1 cellular context compared by ENCODE assay signal in the genomic region with DNA sequence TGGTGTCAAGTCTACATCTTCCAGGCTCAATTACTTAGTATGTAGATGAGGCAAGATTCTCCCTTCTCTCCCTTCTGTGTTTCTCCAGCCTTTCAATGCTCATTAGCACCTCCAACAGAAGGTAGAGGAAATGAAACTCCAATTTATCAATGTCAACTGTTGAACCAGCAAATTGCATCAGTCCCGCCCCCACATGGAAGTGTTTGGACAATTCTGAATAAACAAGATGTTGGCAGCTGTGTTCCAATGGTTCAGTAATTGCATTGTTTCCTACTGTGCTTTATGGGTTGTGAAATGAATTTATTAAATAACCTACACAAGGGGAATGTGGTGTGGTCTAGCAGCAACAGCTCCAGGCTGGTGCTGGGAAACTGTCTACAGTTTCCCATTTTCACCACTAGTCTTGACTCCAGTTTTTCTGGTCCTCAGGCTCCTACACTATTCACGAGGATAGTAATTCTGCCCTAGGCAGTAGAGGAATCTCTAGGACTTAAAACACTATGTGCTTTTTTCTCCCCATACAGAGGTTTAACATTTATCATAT.
A peak's percentile ranks its signal among the peaks of the same experiment; 100 is the strongest.
TF ChIP-seq lines count a peak whose summit lies in the region.

No MANE protein-coding gene starts in this region.

TF ChIP-seq in GM12878, 131 proteins besides CTCF, POLR2A, EP300 and RAD21 (continued from another document and continues in another):
- TF ChIP-seq, protein P1, sequence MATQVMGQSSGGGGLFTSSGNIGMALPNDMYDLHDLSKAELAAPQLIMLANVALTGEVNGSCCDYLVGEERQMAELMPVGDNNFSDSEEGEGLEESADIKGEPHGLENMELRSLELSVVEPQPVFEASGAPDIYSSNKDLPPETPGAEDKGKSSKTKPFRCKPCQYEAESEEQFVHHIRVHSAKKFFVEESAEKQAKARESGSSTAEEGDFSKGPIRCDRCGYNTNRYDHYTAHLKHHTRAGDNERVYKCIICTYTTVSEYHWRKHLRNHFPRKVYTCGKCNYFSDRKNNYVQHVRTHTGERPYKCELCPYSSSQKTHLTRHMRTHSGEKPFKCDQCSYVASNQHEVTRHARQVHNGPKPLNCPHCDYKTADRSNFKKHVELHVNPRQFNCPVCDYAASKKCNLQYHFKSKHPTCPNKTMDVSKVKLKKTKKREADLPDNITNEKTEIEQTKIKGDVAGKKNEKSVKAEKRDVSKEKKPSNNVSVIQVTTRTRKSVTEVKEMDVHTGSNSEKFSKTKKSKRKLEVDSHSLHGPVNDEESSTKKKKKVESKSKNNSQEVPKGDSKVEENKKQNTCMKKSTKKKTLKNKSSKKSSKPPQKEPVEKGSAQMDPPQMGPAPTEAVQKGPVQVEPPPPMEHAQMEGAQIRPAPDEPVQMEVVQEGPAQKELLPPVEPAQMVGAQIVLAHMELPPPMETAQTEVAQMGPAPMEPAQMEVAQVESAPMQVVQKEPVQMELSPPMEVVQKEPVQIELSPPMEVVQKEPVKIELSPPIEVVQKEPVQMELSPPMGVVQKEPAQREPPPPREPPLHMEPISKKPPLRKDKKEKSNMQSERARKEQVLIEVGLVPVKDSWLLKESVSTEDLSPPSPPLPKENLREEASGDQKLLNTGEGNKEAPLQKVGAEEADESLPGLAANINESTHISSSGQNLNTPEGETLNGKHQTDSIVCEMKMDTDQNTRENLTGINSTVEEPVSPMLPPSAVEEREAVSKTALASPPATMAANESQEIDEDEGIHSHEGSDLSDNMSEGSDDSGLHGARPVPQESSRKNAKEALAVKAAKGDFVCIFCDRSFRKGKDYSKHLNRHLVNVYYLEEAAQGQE (IDR thresholded peaks at IDR 0.05; ENCODE audit: low read depth, low read length): no peak
- TF ChIP-seq ZNF622 (IDR thresholded peaks at IDR 0.05) (no peak), SPI1 (IDR thresholded peaks at IDR 0.05; ENCODE audit: borderline replicate concordance, insufficient read depth, low read depth, low read length) (peak; percentile 98), ATF7 (IDR thresholded peaks at IDR 0.05; ENCODE audit: low read depth) (peak; percentile 96), WRNIP1 (IDR thresholded peaks at IDR 0.05; ENCODE audit: borderline replicate concordance, low read depth, low read length) (no peak), POU2F2 (IDR thresholded peaks at IDR 0.05; ENCODE audit: borderline replicate concordance, low read depth, low read length) (peak; percentile 38; the same call in 1 of the 3 replicates), TCF3 (IDR thresholded peaks at IDR 0.05; ENCODE audit: borderline replicate concordance, insufficient read depth, low read depth, low read length) (no peak), NKRF (conservative IDR thresholded peaks at IDR 0.05) (peak; percentile 36; the same call in 1 of the 2 replicates), PML (IDR thresholded peaks at IDR 0.05; ENCODE audit: low read length) (no peak), ATF3 (IDR thresholded peaks at IDR 0.05; ENCODE audit: borderline replicate concordance, extremely low read depth, low read depth, low read length) (no peak), CHD2 (IDR thresholded peaks at IDR 0.05; ENCODE audit: borderline replicate concordance, low read depth, low read length) (peak; percentile 76; the same call in 1 of the 2 replicates), MXI1 (IDR thresholded peaks at IDR 0.05; ENCODE audit: low read depth, low read length) (peak; percentile 41; the same call in 1 of the 2 replicates), ZNF24 (IDR thresholded peaks at IDR 0.05) (peak; percentile 40), CBX5 (IDR thresholded peaks at IDR 0.05; ENCODE audit: low read depth) (0 out of 2 replicates have a peak, but pooled peaks have one; percentile 62), RELB (IDR thresholded peaks at IDR 0.05; ENCODE audit: low read depth) (peak; percentile 94), NFYA (IDR thresholded peaks at IDR 0.05; ENCODE audit: borderline replicate concordance, low read depth, low read length) (no peak), ZNF687 (IDR thresholded peaks at IDR 0.05) (peak; percentile 49; the same call in 1 of the 2 replicates), ZNF274 (IDR thresholded peaks at IDR 0.05; ENCODE audit: insufficient read depth, insufficient read length) (no peak), TAF1 (IDR thresholded peaks at IDR 0.05; ENCODE audit: borderline replicate concordance, low read depth, low read length) (no peak), PAX5 (IDR thresholded peaks at IDR 0.05; ENCODE audit: borderline replicate concordance, low read depth, low read length) (peak; percentile 49; the same call in 1 of the 2 replicates), CEBPZ (IDR thresholded peaks at IDR 0.05; ENCODE audit: low read depth, low read length) (no peak), JUNB (IDR thresholded peaks at IDR 0.05) (no peak), BRCA1 (IDR thresholded peaks at IDR 0.05; ENCODE audit: low read depth, low read length) (no peak), MYB (IDR thresholded peaks at IDR 0.05; ENCODE audit: borderline replicate concordance, low read depth, low read length) (peak; percentile 83; the same call in 1 of the 2 replicates), ZNF384 (IDR thresholded peaks at IDR 0.05; ENCODE audit: borderline replicate concordance, low read depth, low read length) (no peak), MTA2 (IDR thresholded peaks at IDR 0.05; ENCODE audit: low read depth) (peak; percentile 100), JUND (IDR thresholded peaks at IDR 0.05; ENCODE audit: low read depth, low read length) (no peak)
- TF ChIP-seq, protein P2, sequence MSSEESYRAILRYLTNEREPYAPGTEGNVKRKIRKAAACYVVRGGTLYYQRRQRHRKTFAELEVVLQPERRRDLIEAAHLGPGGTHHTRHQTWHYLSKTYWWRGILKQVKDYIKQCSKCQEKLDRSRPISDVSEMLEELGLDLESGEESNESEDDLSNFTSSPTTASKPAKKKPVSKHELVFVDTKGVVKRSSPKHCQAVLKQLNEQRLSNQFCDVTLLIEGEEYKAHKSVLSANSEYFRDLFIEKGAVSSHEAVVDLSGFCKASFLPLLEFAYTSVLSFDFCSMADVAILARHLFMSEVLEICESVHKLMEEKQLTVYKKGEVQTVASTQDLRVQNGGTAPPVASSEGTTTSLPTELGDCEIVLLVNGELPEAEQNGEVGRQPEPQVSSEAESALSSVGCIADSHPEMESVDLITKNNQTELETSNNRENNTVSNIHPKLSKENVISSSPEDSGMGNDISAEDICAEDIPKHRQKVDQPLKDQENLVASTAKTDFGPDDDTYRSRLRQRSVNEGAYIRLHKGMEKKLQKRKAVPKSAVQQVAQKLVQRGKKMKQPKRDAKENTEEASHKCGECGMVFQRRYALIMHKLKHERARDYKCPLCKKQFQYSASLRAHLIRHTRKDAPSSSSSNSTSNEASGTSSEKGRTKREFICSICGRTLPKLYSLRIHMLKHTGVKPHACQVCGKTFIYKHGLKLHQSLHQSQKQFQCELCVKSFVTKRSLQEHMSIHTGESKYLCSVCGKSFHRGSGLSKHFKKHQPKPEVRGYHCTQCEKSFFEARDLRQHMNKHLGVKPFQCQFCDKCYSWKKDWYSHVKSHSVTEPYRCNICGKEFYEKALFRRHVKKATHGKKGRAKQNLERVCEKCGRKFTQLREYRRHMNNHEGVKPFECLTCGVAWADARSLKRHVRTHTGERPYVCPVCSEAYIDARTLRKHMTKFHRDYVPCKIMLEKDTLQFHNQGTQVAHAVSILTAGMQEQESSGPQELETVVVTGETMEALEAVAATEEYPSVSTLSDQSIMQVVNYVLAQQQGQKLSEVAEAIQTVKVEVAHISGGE (CRISPR knock-in tag; IDR thresholded peaks at IDR 0.05): no peak
- TF ChIP-seq, protein P3, sequence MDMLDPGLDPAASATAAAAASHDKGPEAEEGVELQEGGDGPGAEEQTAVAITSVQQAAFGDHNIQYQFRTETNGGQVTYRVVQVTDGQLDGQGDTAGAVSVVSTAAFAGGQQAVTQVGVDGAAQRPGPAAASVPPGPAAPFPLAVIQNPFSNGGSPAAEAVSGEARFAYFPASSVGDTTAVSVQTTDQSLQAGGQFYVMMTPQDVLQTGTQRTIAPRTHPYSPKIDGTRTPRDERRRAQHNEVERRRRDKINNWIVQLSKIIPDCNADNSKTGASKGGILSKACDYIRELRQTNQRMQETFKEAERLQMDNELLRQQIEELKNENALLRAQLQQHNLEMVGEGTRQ (IDR thresholded peaks at IDR 0.05; ENCODE audit: borderline replicate concordance, low read depth, low read length): no peak
- TF ChIP-seq, protein P4, sequence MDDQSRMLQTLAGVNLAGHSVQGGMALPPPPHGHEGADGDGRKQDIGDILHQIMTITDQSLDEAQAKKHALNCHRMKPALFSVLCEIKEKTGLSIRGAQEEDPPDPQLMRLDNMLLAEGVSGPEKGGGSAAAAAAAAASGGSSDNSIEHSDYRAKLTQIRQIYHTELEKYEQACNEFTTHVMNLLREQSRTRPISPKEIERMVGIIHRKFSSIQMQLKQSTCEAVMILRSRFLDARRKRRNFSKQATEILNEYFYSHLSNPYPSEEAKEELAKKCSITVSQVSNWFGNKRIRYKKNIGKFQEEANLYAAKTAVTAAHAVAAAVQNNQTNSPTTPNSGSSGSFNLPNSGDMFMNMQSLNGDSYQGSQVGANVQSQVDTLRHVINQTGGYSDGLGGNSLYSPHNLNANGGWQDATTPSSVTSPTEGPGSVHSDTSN (IDR thresholded peaks at IDR 0.05; ENCODE audit: insufficient replicate concordance, low read depth, low read length): peak; percentile 93
